ENCODE assay signal across 27 cellular contexts in genomic region chr20:55586626-55587025, GRCh38.
"Had no signal": no experiment of that assay in that cellular context is flagged by ENCODE, and none has a peak within 500 bp of the region (broad histone marks: within the 10 kb centered on the region; RNA-seq: fewer than 3 reads in every experiment).

No MANE protein-coding gene starts in this region.

- H3K27me3 ChIP-seq: ascending aorta, cardiac muscle cell, colonic mucosa, uterus had no signal

- H3K4me3 Mint-ChIP-seq: activated CD4-positive, alpha-beta memory T cell treated with anti-CD3 and anti-CD28 coated beads for 36 hours; activated CD4-positive, alpha-beta T cell treated with anti-CD3 and anti-CD28 coated beads, Interleukin-2, amount 10 ng/mL, durations not matched to agents 24 days and 14 days; activated naive CD4-positive, alpha-beta T cell treated with anti-CD3 and anti-CD28 coated beads, Interleukin-2, amount 10 ng/mL, durations not matched to agents 7 days and 5 days; activated naive CD8-positive, alpha-beta T cell treated with anti-CD3 and anti-CD28 coated beads, Interleukin-2, amount 10 ng/mL, durations not matched to agents 7 days and 5 days; brain; nephron; stimulated activated effector memory CD8-positive, alpha-beta T cell treated with anti-CD3 and anti-CD28 coated beads, Interleukin-12 subunit alpha, Interleukin-12 subunit beta, amount 100 ng/mL, for 72 hours; stimulated activated naive CD8-positive, alpha-beta T cell treated with anti-CD3 and anti-CD28 coated beads, Interleukin-15, Interleukin-2, amounts not matched to agents 100 ng/mL and 50 ng/mL, for 24 hours; type B pancreatic cell had no signal

- H3K36me3 Mint-ChIP-seq: activated CD4-positive, alpha-beta memory T cell treated with anti-CD3 and anti-CD28 coated beads for 36 hours; activated naive CD4-positive, alpha-beta T cell treated with anti-CD3 and anti-CD28 coated beads, Interleukin-2, amount 10 ng/mL, durations not matched to agents 7 days and 5 days; activated naive CD8-positive, alpha-beta T cell treated with anti-CD3 and anti-CD28 coated beads, Interleukin-2, amount 10 ng/mL, durations not matched to agents 7 days and 5 days; brain; stimulated activated effector memory CD8-positive, alpha-beta T cell treated with anti-CD3 and anti-CD28 coated beads, Interleukin-12 subunit alpha, Interleukin-12 subunit beta, amount 100 ng/mL, for 72 hours; type B pancreatic cell had no signal

- H3K36me3 ChIP-seq: ascending aorta, cardiac muscle cell, colonic mucosa, thoracic aorta, uterus had no signal

- H3K4me3 ChIP-seq: ascending aorta, cardiac muscle cell, colonic mucosa, thoracic aorta, uterus had no signal

- ATAC-seq: right cardiac atrium; stimulated activated effector memory CD8-positive, alpha-beta T cell treated with anti-CD3 and anti-CD28 coated beads, Interleukin-12 subunit alpha, Interleukin-12 subunit beta, amount 100 ng/mL, for 72 hours had no signal

- DNase-seq: activated CD4-positive, alpha-beta memory T cell treated with anti-CD3 and anti-CD28 coated beads for 36 hours; activated CD4-positive, alpha-beta T cell treated with anti-CD3 and anti-CD28 coated beads, Interleukin-2, amount 10 ng/mL, durations not matched to agents 24 days and 14 days; activated CD4-positive, CD25-positive, alpha-beta regulatory T cell treated with anti-CD3 and anti-CD28 coated beads, Interleukin-2, amount 50 U/mL, for 72 hours; activated CD8-positive, alpha-beta memory T cell treated with anti-CD3 and anti-CD28 coated beads, Interleukin-2, amount 50 U/mL, for 4 hours; activated gamma-delta T cell; activated naive CD4-positive, alpha-beta T cell treated with anti-CD3 and anti-CD28 coated beads, Interleukin-2, amount 10 ng/mL, durations not matched to agents 7 days and 5 days; activated naive CD8-positive, alpha-beta T cell treated with anti-CD3 and anti-CD28 coated beads, Interleukin-2, amount 10 ng/mL, durations not matched to agents 7 days and 5 days; activated T-cell treated with anti-CD3 and anti-CD28 coated beads, Interleukin-2, amount 50 U/mL, for 1 hour; cerebellar nuclear complex; colonic mucosa; effector CD8-positive, alpha-beta T cell; islet precursor cell; mammary epithelial cell; occipital lobe; right cardiac atrium; stimulated activated CD4-positive, alpha-beta T cell treated with anti-CD3 and anti-CD28 coated beads, Interleukin-4, amount 100 ng/mL, for 24 hours; T1000; uterus had no signal

- H3K27me3 Mint-ChIP-seq: activated CD4-positive, alpha-beta memory T cell treated with anti-CD3 and anti-CD28 coated beads for 36 hours; activated CD4-positive, alpha-beta T cell treated with anti-CD3 and anti-CD28 coated beads, Interleukin-2, amount 10 ng/mL, durations not matched to agents 24 days and 14 days; activated naive CD4-positive, alpha-beta T cell treated with anti-CD3 and anti-CD28 coated beads, Interleukin-2, amount 10 ng/mL, durations not matched to agents 7 days and 5 days; activated naive CD8-positive, alpha-beta T cell treated with anti-CD3 and anti-CD28 coated beads, Interleukin-2, amount 10 ng/mL, durations not matched to agents 7 days and 5 days; stimulated activated naive CD8-positive, alpha-beta T cell treated with anti-CD3 and anti-CD28 coated beads, Interleukin-15, Interleukin-2, amounts not matched to agents 100 ng/mL and 50 ng/mL, for 24 hours; type B pancreatic cell had no signal

- H3K27ac Mint-ChIP-seq: activated CD4-positive, alpha-beta memory T cell treated with anti-CD3 and anti-CD28 coated beads for 36 hours; activated CD4-positive, alpha-beta T cell treated with anti-CD3 and anti-CD28 coated beads, Interleukin-2, amount 10 ng/mL, durations not matched to agents 24 days and 14 days; activated naive CD4-positive, alpha-beta T cell treated with anti-CD3 and anti-CD28 coated beads, Interleukin-2, amount 10 ng/mL, durations not matched to agents 7 days and 5 days; activated naive CD8-positive, alpha-beta T cell treated with anti-CD3 and anti-CD28 coated beads, Interleukin-2, amount 10 ng/mL, durations not matched to agents 7 days and 5 days; brain; stimulated activated effector memory CD8-positive, alpha-beta T cell treated with anti-CD3 and anti-CD28 coated beads, Interleukin-12 subunit alpha, Interleukin-12 subunit beta, amount 100 ng/mL, for 72 hours; stimulated activated naive CD8-positive, alpha-beta T cell treated with anti-CD3 and anti-CD28 coated beads, Interleukin-15, Interleukin-2, amounts not matched to agents 100 ng/mL and 50 ng/mL, for 24 hours; type B pancreatic cell had no signal

- H3K9me3 Mint-ChIP-seq: activated CD4-positive, alpha-beta T cell treated with anti-CD3 and anti-CD28 coated beads, Interleukin-2, amount 10 ng/mL, durations not matched to agents 24 days and 14 days; activated naive CD8-positive, alpha-beta T cell treated with anti-CD3 and anti-CD28 coated beads, Interleukin-2, amount 10 ng/mL, durations not matched to agents 7 days and 5 days; nephron; type B pancreatic cell had no signal

- H2AFZ ChIP-seq: parathyroid adenoma had no signal

- H3K9ac ChIP-seq: parathyroid adenoma had no signal

- H3K79me2 ChIP-seq: parathyroid adenoma had no signal

- H3K4me1 ChIP-seq: ascending aorta, colonic mucosa, parathyroid adenoma, uterus had no signal

- H3K9me3 ChIP-seq: ascending aorta, colonic mucosa, thoracic aorta, uterus had no signal

- H3K27ac ChIP-seq: ascending aorta, cardiac muscle cell, colonic mucosa, parathyroid adenoma, thoracic aorta, uterus had no signal

- H3K4me1 Mint-ChIP-seq: activated CD4-positive, alpha-beta T cell treated with anti-CD3 and anti-CD28 coated beads, Interleukin-2, amount 10 ng/mL, durations not matched to agents 24 days and 14 days; activated naive CD4-positive, alpha-beta T cell treated with anti-CD3 and anti-CD28 coated beads, Interleukin-2, amount 10 ng/mL, durations not matched to agents 7 days and 5 days; activated naive CD8-positive, alpha-beta T cell treated with anti-CD3 and anti-CD28 coated beads, Interleukin-2, amount 10 ng/mL, durations not matched to agents 7 days and 5 days; nephron; stimulated activated effector memory CD8-positive, alpha-beta T cell treated with anti-CD3 and anti-CD28 coated beads, Interleukin-12 subunit alpha, Interleukin-12 subunit beta, amount 100 ng/mL, for 72 hours had no signal
